ENCODE assay signal across 10 cellular contexts in genomic region chr4:926538-926937, GRCh38. TPM values are rescaled to one million over a fixed set of nuclear protein-coding genes. Genes with fewer than 3 reads are reported as not detected.
A peak's percentile ranks its signal among the peaks of the same experiment; 100 is the strongest.
DNase-seq lines count a peak whose midpoint lies in the region; ATAC-seq and TF ChIP-seq lines count a peak whose summit lies in the region.
"Had no signal": no experiment of that assay in that cellular context is flagged by ENCODE, and none has a peak within 500 bp of the region (broad histone marks: within the 10 kb centered on the region; RNA-seq: fewer than 3 reads in every experiment).

No MANE protein-coding gene starts in this region.

- H3K4me1 ChIP-seq in OCI-LY1 (ENCODE audit: insufficient read depth, low read length, severe bottlenecking): peaks cover 40% of the 10 kb centered on the region
- peaks cover 3 to 80% (median 51%) of the 10 kb centered on the region in 9 donors for H3K4me1 ChIP-seq in heart right ventricle

- H3K36me3 ChIP-seq in OCI-LY1 (ENCODE audit: insufficient read depth, low read length) (no peaks in the 10 kb centered on the region), heart right ventricle (peaks cover 0 to 8% (median 0%) of the 10 kb centered on the region in 9 donors)

- 79 to 80% methylated on average over 16 to 17 of the region's 17 CpGs for WGBS in heart right ventricle, 2 donors

- no peaks in the 10 kb centered on the region for H3K36me3 Mint-ChIP-seq in progenitor cell of endocrine pancreas (ENCODE audit: insufficient read depth)

- peaks cover 24% of the 10 kb centered on the region for H3K4me1 Mint-ChIP-seq in progenitor cell of endocrine pancreas (ENCODE audit: low read depth)

- no peaks in the 10 kb centered on the region for H3F3A ChIP-seq in OCI-LY1 (ENCODE audit: insufficient read depth, low read length)

- ATAC-seq in heart right ventricle: no peak
- ATAC-seq: psoas muscle had no signal

- no peak overlapping the region for H3K4me3 ChIP-seq in OCI-LY1 (ENCODE audit: low read depth, low read length, poor library complexity, severe bottlenecking)
- no peak overlapping the region for H3K4me3 ChIP-seq in epithelial cell of proximal tubule (ENCODE audit: low read depth, low read length)
- no peak overlapping the region for H3K4me3 ChIP-seq in heart right ventricle
- H3K4me3 ChIP-seq: psoas muscle had no signal

- no peak overlapping the region for H3K9ac ChIP-seq in OCI-LY1 (ENCODE audit: low read length)

- no peak overlapping the region for H3K4me3 Mint-ChIP-seq in progenitor cell of endocrine pancreas (ENCODE audit: low read depth)

- intact Hi-C loops in heart right ventricle (cut with DNase I): no loop called here

- no peak overlapping the region for H3K4me2 ChIP-seq in OCI-LY1 (ENCODE audit: low read length)

- peak; percentile 58 for DNase-seq in DMS 273 (lab: John Stamatoyannopoulos, UW; ENCODE audit: unreplicated experiment)
- no peak for DNase-seq in DMS 273 treated with DMSO at 0.1 percent for 48 hours (lab: John Stamatoyannopoulos, UW)
- no peak for DNase-seq in epithelial cell of proximal tubule (ENCODE audit: low read depth)
- DNase-seq in progenitor cell of endocrine pancreas (ENCODE audit: low spot score, unreplicated experiment): no peak
- DNase-seq in NCI-H2171 treated with DMSO at 0.1 percent for 48 hours (lab: John Stamatoyannopoulos, UW): no peak
- no peak for DNase-seq in heart right ventricle
- no peak for DNase-seq in NCI-H2081 treated with DMSO at 0.1 percent for 48 hours (lab: John Stamatoyannopoulos, UW)
- DNase-seq: Kasumi-1 had no signal

- H3K9me3 Mint-ChIP-seq in progenitor cell of endocrine pancreas (ENCODE audit: low read depth): no peaks in the 10 kb centered on the region

- H3K27me3 ChIP-seq in OCI-LY1 (ENCODE audit: insufficient read depth, low read length): no peaks in the 10 kb centered on the region
- H3K27me3 ChIP-seq in heart right ventricle: no peaks in the 10 kb centered on the region

- H3K27me3 Mint-ChIP-seq in progenitor cell of endocrine pancreas: no peaks in the 10 kb centered on the region

- peaks cover 14% of the 10 kb centered on the region; the same call in 1 of the 2 replicates for H3K79me2 ChIP-seq in OCI-LY1 (ENCODE audit: insufficient read depth, low read length)

- no peak overlapping the region for H3K27ac ChIP-seq in OCI-LY1 (ENCODE audit: low read depth, low read length, poor library complexity, severe bottlenecking)
- no peak overlapping the region for H3K27ac ChIP-seq in heart right ventricle
- H3K27ac ChIP-seq: psoas muscle had no signal

- H3K9me2 ChIP-seq in OCI-LY1 (ENCODE audit: low read depth, low read length): no peaks in the 10 kb centered on the region

- H4K20me1 ChIP-seq in OCI-LY1 (ENCODE audit: insufficient read depth, low read length): no peaks in the 10 kb centered on the region

- H3K27ac Mint-ChIP-seq in progenitor cell of endocrine pancreas: no peak overlapping the region

- no peaks in the 10 kb centered on the region for H3K9me3 ChIP-seq in OCI-LY1 (ENCODE audit: low read length)
- H3K9me3 ChIP-seq in heart right ventricle: no peaks in the 10 kb centered on the region
- H3K9me3 ChIP-seq: psoas muscle had no signal

- TF ChIP-seq CTCF in OCI-LY1 (IDR thresholded peaks at IDR 0.05; ENCODE audit: low read length) (peak; percentile 49; the same call in 1 of the 2 replicates), epithelial cell of proximal tubule (conservative IDR thresholded peaks at IDR 0.05; ENCODE audit: low read depth, low read length) (peak; percentile 28), progenitor cell of endocrine pancreas (IDR thresholded peaks at IDR 0.05; ENCODE audit: unreplicated experiment) (peak; percentile 67), heart right ventricle (IDR thresholded peaks at IDR 0.05) (peak in 4 of 9 donors; percentile 24 to 37 (median 27))

- H2AFZ ChIP-seq in OCI-LY1 (ENCODE audit: low read length): no peak overlapping the region

RNA-seq across cellular contexts. Expression of gene GAK, which starts 5.6 kb away (rescaled TPM):
- total RNA-seq in epithelial cell of proximal tubule (105 and 123 TPM in 2 replicates), progenitor cell of endocrine pancreas (116 and 119 TPM in 2 replicates), heart right ventricle (10 to 100 TPM; 21.0 to 38.1 (median 26.9) TPM)
- polyA plus RNA-seq in heart right ventricle: 100 to 1,000 TPM in 1 of 2 donors, 10 to 100 TPM in 1; 48.6 to 105 TPM

RNA-seq across cellular contexts. Expression of gene TMEM175, which starts 5.7 kb away (rescaled TPM):
- 10.2 and 11.4 TPM in 2 replicates for total RNA-seq in epithelial cell of proximal tubule
- 29.1 and 30.6 TPM in 2 replicates for total RNA-seq in progenitor cell of endocrine pancreas
- 10 to 100 TPM; 15.6 to 27.9 (median 19.0) TPM for total RNA-seq in heart right ventricle
- polyA plus RNA-seq in heart right ventricle: 10 to 100 TPM; 16.3 to 49.6 TPM

RNA-seq across cellular contexts. Expression of gene DGKQ, which starts 46.8 kb away (rescaled TPM):
- total RNA-seq in epithelial cell of proximal tubule (11.1 and 16.9 TPM in 2 replicates), progenitor cell of endocrine pancreas (21.6 and 24.9 TPM in 2 replicates), heart right ventricle (1 to 10 TPM; 2.8 to 5.2 (median 3.8) TPM)
- polyA plus RNA-seq in heart right ventricle: 1 to 10 TPM; 3.6 to 4.9 TPM
